Comparison of ENCODE assay signal across 8 cellular contexts in genomic region chr1:224700915-224701531, GRCh38.
DNase-seq lines count a peak whose midpoint lies in the region; ATAC-seq, FAIRE-seq and TF ChIP-seq lines count a peak whose summit lies in the region.

No MANE protein-coding gene starts in this region.

- H2BK20ac ChIP-seq in H9 (ENCODE audit: low read depth, low read length, poor library complexity, severe bottlenecking), result no peak overlapping the region

- TF ChIP-seq CTCF in GM12872 (IDR thresholded peaks at IDR 0.05; ENCODE audit: insufficient read depth, low read depth, low read length), result peak; percentile 78
- TF ChIP-seq CTCF in H9 (conservative IDR thresholded peaks at IDR 0.05), result peak; percentile 73
- TF ChIP-seq CTCF in keratinocyte (optimal IDR thresholded peaks at IDR 0.05 in 1 of 3, IDR thresholded peaks at IDR 0.05 in 1 of 3, conservative IDR thresholded peaks at IDR 0.05 in 1 of 3; ENCODE audit: extremely low read depth in 1 of 3, insufficient read depth in 2 of 3, low read length in 3 of 3), result peak; percentile 14 to 57 (median 45)

- ATAC-seq in HG03095 (IDR thresholded peaks at IDR 0.05; ENCODE audit: unreplicated experiment), result no peak

- WGBS in H9 (ENCODE audit: extremely low coverage, insufficient read length, low lambda C conversion rate), result no CpG with 5 or more reads among the region's 4 CpGs

- H3K9me3 ChIP-seq in H9 (ENCODE audit: control insufficient read depth, low read depth, low read length) (no peaks in the 10 kb centered on the region), keratinocyte (ENCODE audit: control insufficient read depth, low read depth, low read length) (no peaks in the 10 kb centered on the region)
- H3K9me3 ChIP-seq in CD8-positive, alpha-beta memory T cell (ENCODE audit: low read length), result no peaks in the 10 kb centered on the region

- H4K5ac ChIP-seq in H9 (ENCODE audit: insufficient read length, low read depth, low read length), result no peak overlapping the region

- no peak overlapping the region for H3K4me2 ChIP-seq in H9 (ENCODE audit: insufficient read depth, insufficient read length, low read length)
- H3K4me2 ChIP-seq in keratinocyte (ENCODE audit: control insufficient read depth, extremely low read depth, insufficient read depth, low read depth, low read length), result no peak overlapping the region

- no peaks in the 10 kb centered on the region for H3K9me3 Mint-ChIP-seq in H9
- H3K9me3 Mint-ChIP-seq in CD8-positive, alpha-beta memory T cell, result no peaks in the 10 kb centered on the region

- no peaks in the 10 kb centered on the region for H3K23me2 ChIP-seq in H9 (ENCODE audit: insufficient read length, low read depth, low read length, poor library complexity, severe bottlenecking)

- no peak overlapping the region for H2BK12ac ChIP-seq in H9 (ENCODE audit: insufficient read length, low read depth, low read length)

- H3K14ac ChIP-seq in H9 (ENCODE audit: insufficient read depth, low read length), result no peak overlapping the region

- no peak overlapping the region for H3K4ac ChIP-seq in H9 (ENCODE audit: low read depth, low read length)

- dilution Hi-C loops in keratinocyte (cut with MboI; ENCODE audit: extremely low pct_ligation_motif_present, low sequenced_read_pairs), result no loop called here

- H3K27me3 Mint-ChIP-seq in H9 (ENCODE audit: low read depth), result no peaks in the 10 kb centered on the region
- H3K27me3 Mint-ChIP-seq in CD8-positive, alpha-beta memory T cell, result peaks cover 6 to 12% of the 10 kb centered on the region in 2 donors

- H3K27ac Mint-ChIP-seq in H9, result no peak overlapping the region
- peak overlapping the region in 1 of 8 donors; percentile 36 for H3K27ac Mint-ChIP-seq in CD8-positive, alpha-beta memory T cell

- H3K9ac ChIP-seq in H9 (ENCODE audit: extremely low read depth, insufficient read length, low read length) (no peak overlapping the region), keratinocyte (ENCODE audit: control insufficient read depth, extremely low read depth, insufficient read depth, low read length) (no peak overlapping the region)

- H3T11ph ChIP-seq in H9 (ENCODE audit: low read length), result no peak overlapping the region

- H4K8ac ChIP-seq in H9 (replicated peaks; ENCODE audit: insufficient read length, low read depth, low read length), result no peak overlapping the region

- peaks cover 5% of the 10 kb centered on the region; the same call in 1 of the 2 replicates for H3K4me1 ChIP-seq in H9 (ENCODE audit: insufficient read depth, low read length)
- H3K4me1 ChIP-seq in keratinocyte (ENCODE audit: control insufficient read depth, extremely low read depth, insufficient read depth, low read length), result no peaks in the 10 kb centered on the region
- no peaks in the 10 kb centered on the region for H3K4me1 ChIP-seq in CD8-positive, alpha-beta memory T cell (ENCODE audit: insufficient read depth, low read length)

- POLR2A ChIA-PET in CD8-positive, alpha-beta memory T cell (lab: Charles Lee), result no interaction called here

- H3K56ac ChIP-seq in H9 (ENCODE audit: insufficient read length, low read depth, low read length), result no peak overlapping the region

- H3K27ac ChIP-seq in H9 (ENCODE audit: insufficient read length, low read depth, low read length), result no peak overlapping the region
- H3K27ac ChIP-seq in keratinocyte (ENCODE audit: control insufficient read depth, insufficient read depth, low read length), result no peak overlapping the region
- no peak overlapping the region for H3K27ac ChIP-seq in CD8-positive, alpha-beta memory T cell (ENCODE audit: low read depth, low read length)

- H4K20me1 ChIP-seq in H9 (ENCODE audit: control insufficient read depth, insufficient read depth, insufficient read length) (no peaks in the 10 kb centered on the region), keratinocyte (ENCODE audit: control insufficient read depth, extremely low read depth, insufficient read depth, low read length) (no peaks in the 10 kb centered on the region)

- no peak overlapping the region for H2BK5ac ChIP-seq in H9 (ENCODE audit: insufficient read length, low read length)

- no peaks in the 10 kb centered on the region for H3K36me3 ChIP-seq in keratinocyte (ENCODE audit: control insufficient read depth in 2 of 2, extremely low read depth in 1 of 2, insufficient read depth in 2 of 2, low read length in 2 of 2)
- no peaks in the 10 kb centered on the region for H3K36me3 ChIP-seq in CD8-positive, alpha-beta memory T cell (ENCODE audit: insufficient read depth, low read length)

- H2BK15ac ChIP-seq in H9 (ENCODE audit: low read depth, low read length), result no peak overlapping the region

- no peaks in the 10 kb centered on the region for H3K79me2 ChIP-seq in H9 (ENCODE audit: insufficient read depth, low read length)
- H3K79me2 ChIP-seq in keratinocyte (ENCODE audit: control insufficient read depth, insufficient read depth, low read length), result no peaks in the 10 kb centered on the region

- H3K4me3 ChIP-seq in keratinocyte (ENCODE audit: control insufficient read depth in 2 of 3, extremely low read depth in 1 of 3, insufficient read depth in 2 of 3, low read depth in 1 of 3, low read length in 3 of 3), result no peak overlapping the region
- H3K4me3 ChIP-seq in CD8-positive, alpha-beta memory T cell (ENCODE audit: low read length), result no peak overlapping the region

- no peaks in the 10 kb centered on the region for H3K27me3 ChIP-seq in H9 (ENCODE audit: insufficient read depth, low read length)
- no peaks in the 10 kb centered on the region for H3K27me3 ChIP-seq in keratinocyte (ENCODE audit: control insufficient read depth, extremely low read depth, insufficient read depth, low read length)
- H3K27me3 ChIP-seq in CD8-positive, alpha-beta memory T cell (ENCODE audit: insufficient read depth, low read length, poor library complexity, severe bottlenecking), result no peaks in the 10 kb centered on the region

- no peak overlapping the region for H3K18ac ChIP-seq in H9 (ENCODE audit: insufficient read length, low read depth, low read length)

- no peak overlapping the region for H2BK120ac ChIP-seq in H9 (ENCODE audit: low read depth, low read length, poor library complexity, severe bottlenecking)

- H3K23ac ChIP-seq in H9 (ENCODE audit: insufficient read length, low read depth, low read length), result no peak overlapping the region

- no peak for FAIRE-seq in keratinocyte (lab: Jason Lieb, UNC)

- CTCF ChIA-PET in CD8-positive, alpha-beta memory T cell (lab: Charles Lee), result no interaction called here

- H3K79me1 ChIP-seq in H9 (ENCODE audit: insufficient read depth, low read depth, low read length, poor library complexity, severe bottlenecking), result no peaks in the 10 kb centered on the region

- H2AFZ ChIP-seq in H9 (ENCODE audit: low read length) (no peak overlapping the region), keratinocyte (ENCODE audit: control insufficient read depth, low read length) (no peak overlapping the region)

- H4K91ac ChIP-seq in H9 (ENCODE audit: insufficient read length, low read depth, low read length), result no peak overlapping the region

- DNase-seq in H9 (peak; percentile 73), RKO (ENCODE audit: low spot score) (peak; percentile 5), keratinocyte (ENCODE audit: low read depth, low spot score) (no peak), inferior parietal cortex (ENCODE audit: extremely low spot score) (no peak), T-helper 2 cell (no peak)
- DNase-seq in CD8-positive, alpha-beta memory T cell, result no peak

- no peaks in the 10 kb centered on the region for H3K9me1 ChIP-seq in keratinocyte (ENCODE audit: control insufficient read depth, extremely low read depth, insufficient read depth, low read length)

- H3K4me3 Mint-ChIP-seq in H9, result no peak overlapping the region
- H3K4me3 Mint-ChIP-seq in CD8-positive, alpha-beta memory T cell, result no peak overlapping the region

- H3K36me3 Mint-ChIP-seq in H9 (ENCODE audit: insufficient read depth in 1 of 3, low read depth in 3 of 3), result no peaks in the 10 kb centered on the region
- no peaks in the 10 kb centered on the region for H3K36me3 Mint-ChIP-seq in CD8-positive, alpha-beta memory T cell

- H3K4me1 Mint-ChIP-seq in H9, result peaks cover 32 to 41% of the 10 kb centered on the region in 2 experiments
- no peaks in the 10 kb centered on the region for H3K4me1 Mint-ChIP-seq in CD8-positive, alpha-beta memory T cell

- H2AK5ac ChIP-seq in H9 (ENCODE audit: insufficient read length, low read length), result no peak overlapping the region

Comparison
In these comparisons a context has a peak if more than half of its experiments do, and no peak if none do; other contexts are left out.
1. DNase-seq: peak in H9 (single experiment) and RKO (single experiment); none in keratinocyte (single experiment), CD8-positive, alpha-beta memory T cell (0 of 5), inferior parietal cortex (single experiment) and T-helper 2 cell (0 of 5).
2. Peak in every context shown above with its lines, with median percentiles within 50 percentile points of each other: CTCF ChIP-seq.